ENCODE assay signal across 22 cellular contexts in the genomic region with DNA sequence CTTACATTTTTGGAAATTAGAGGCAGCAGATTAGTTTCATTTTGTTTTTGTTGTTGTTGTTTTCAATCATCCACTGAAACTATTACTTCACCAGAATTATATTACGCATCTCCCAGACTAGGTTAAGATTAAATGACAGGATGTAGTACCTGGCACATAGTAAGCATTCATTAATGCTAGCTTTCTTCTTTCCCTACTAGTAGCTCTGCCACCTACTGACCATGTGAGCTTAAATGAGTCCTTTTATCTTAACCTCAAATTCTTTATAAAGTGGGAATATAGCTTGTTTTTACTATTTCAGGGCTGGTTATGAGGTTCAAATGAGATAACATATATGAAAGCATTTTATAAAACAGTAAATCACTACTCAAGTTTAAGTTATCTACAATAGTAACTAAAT. TPM values are rescaled to one million over a fixed set of nuclear protein-coding genes. Genes with fewer than 3 reads are reported as not detected.
DNase-seq lines count a peak whose midpoint lies in the region; FAIRE-seq and TF ChIP-seq lines count a peak whose summit lies in the region.
"Had no signal": no experiment of that assay in that cellular context is flagged by ENCODE, and none has a peak within 500 bp of the region (broad histone marks: within the 10 kb centered on the region; RNA-seq: fewer than 3 reads in every experiment).

No MANE protein-coding gene starts in this region.

- H3K4me3 ChIP-seq in epithelial cell of proximal tubule (ENCODE audit: low read depth, low read length) = no peak overlapping the region
- H3K4me3 ChIP-seq: colonic mucosa, K562, lung, psoas muscle, thoracic aorta had no signal

- DNase-seq in GM18507 (ENCODE audit: extremely low spot score, insufficient read length, low read depth) (no peak), OCI-M1 (lab: John Stamatoyannopoulos, UW) (peak; percentile 19), epithelial cell of proximal tubule (ENCODE audit: low read depth) (no peak), osteocyte (ENCODE audit: extremely low spot score, unreplicated experiment) (no peak), frontal cortex (ENCODE audit: low spot score in 2 of 2) (no peak), NCI-H2081 (lab: John Stamatoyannopoulos, UW) (no peak), foreskin melanocyte (no peak)
- DNase-seq: activated CD4-positive, alpha-beta T cell treated with anti-CD3 and anti-CD28 coated beads for 4 hours; activated gamma-delta T cell; amygdala; C1 segment of cervical spinal cord; colonic mucosa; glutamatergic neuron; immature natural killer cell; naive B cell; NCI-H1092; psoas muscle; SHP77 treated with DMSO at 0.1 percent for 48 hours had no signal

- peak; percentile 21 for FAIRE-seq in GM18507 (lab: Jason Lieb, UNC)
- FAIRE-seq in frontal cortex (lab: Jason Lieb, UNC) = no peak
- FAIRE-seq: H1, K562 had no signal

- H3K27ac Mint-ChIP-seq in osteocyte (ENCODE audit: unreplicated experiment) = no peak overlapping the region
- H3K27ac Mint-ChIP-seq: immature natural killer cell, naive B cell had no signal

- no peaks in the 10 kb centered on the region for H3K27me3 Mint-ChIP-seq in osteocyte (ENCODE audit: unreplicated experiment)
- H3K27me3 Mint-ChIP-seq: naive B cell had no signal

- H3K4me1 Mint-ChIP-seq in osteocyte (ENCODE audit: unreplicated experiment) = no peaks in the 10 kb centered on the region
- H3K4me1 Mint-ChIP-seq: immature natural killer cell, naive B cell had no signal

- H3K36me3 Mint-ChIP-seq in osteocyte (ENCODE audit: unreplicated experiment) = peaks cover 21% of the 10 kb centered on the region

- TF ChIP-seq CTCF in epithelial cell of proximal tubule (conservative IDR thresholded peaks at IDR 0.05; ENCODE audit: low read depth, low read length) (peak; percentile 45), osteocyte (IDR thresholded peaks at IDR 0.05) (peak; percentile 34)

- H3K9me3 Mint-ChIP-seq in osteocyte (ENCODE audit: unreplicated experiment) = no peaks in the 10 kb centered on the region
- H3K9me3 Mint-ChIP-seq: immature natural killer cell, naive B cell had no signal

- H3K4me3 Mint-ChIP-seq in osteocyte (ENCODE audit: unreplicated experiment) = no peak overlapping the region
- H3K4me3 Mint-ChIP-seq: immature natural killer cell, naive B cell had no signal

RNA-seq across cellular contexts. Expression of gene ASPM, which starts 10.2 kb away (rescaled TPM):
- 38.6 and 39.6 TPM in 2 replicates for total RNA-seq in epithelial cell of proximal tubule
- 8.5 and 8.9 TPM in 2 replicates for total RNA-seq in osteocyte
- 7.3 TPM for total RNA-seq in frontal cortex

RNA-seq across cellular contexts. Expression of gene ZBTB41, which starts 44.4 kb away (rescaled TPM):
- 6.0 and 8.1 TPM in 2 replicates for total RNA-seq in epithelial cell of proximal tubule
- 12.6 and 13.8 TPM in 2 replicates for total RNA-seq in osteocyte
- 95.0 TPM for total RNA-seq in frontal cortex
